In the genomic region with DNA sequence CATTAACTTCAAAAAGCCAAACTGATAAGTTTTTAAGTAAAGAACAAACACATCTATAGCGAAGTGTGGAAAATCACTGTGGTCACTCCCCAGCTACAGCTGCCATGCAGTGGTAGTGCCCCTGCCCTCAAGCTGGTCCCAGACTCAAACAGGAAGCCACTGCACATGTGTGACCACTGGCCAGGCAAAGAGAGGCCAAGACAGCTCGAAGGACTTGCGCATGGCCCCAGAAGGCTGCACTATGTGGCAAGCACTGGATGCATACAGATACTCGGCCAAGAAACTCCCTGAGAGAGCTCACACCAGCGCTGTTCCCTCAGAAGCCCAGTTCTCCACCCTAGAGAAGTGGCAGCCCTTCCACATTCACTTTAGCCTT, we compare ENCODE assay signal across 13 cellular contexts.
A peak's percentile ranks its signal among the peaks of the same experiment; 100 is the strongest.
DNase-seq lines count a peak whose midpoint lies in the region; ATAC-seq and TF ChIP-seq lines count a peak whose summit lies in the region.
"Had no signal": no experiment of that assay in that cellular context is flagged by ENCODE, and none has a peak within 500 bp of the region (broad histone marks: within the 10 kb centered on the region; RNA-seq: fewer than 3 reads in every experiment).

No MANE protein-coding gene starts in this region.

- no peak for TF ChIP-seq CTCF in OCI-LY1 (IDR thresholded peaks at IDR 0.05; ENCODE audit: low read length)
- no peak for TF ChIP-seq CTCF in endodermal cell (conservative IDR thresholded peaks at IDR 0.05)
- TF ChIP-seq CTCF in ovary (IDR thresholded peaks at IDR 0.05), result no peak

- 83 to 91% methylated on average over 5 of the region's 5 CpGs for WGBS in endodermal cell (ENCODE audit: insufficient coverage in 1 of 2, insufficient read length in 1 of 2), 2 experiments
- 54 to 70% (median 58%) methylated on average over 5 of the region's 5 CpGs for WGBS in ovary, 3 donors

- H3K9ac ChIP-seq in BLaER1 (peak overlapping the region; percentile 51), OCI-LY1 (ENCODE audit: low read length) (no peak overlapping the region), endodermal cell (ENCODE audit: extremely low read depth, low read length, poor library complexity, severe bottlenecking) (no peak overlapping the region)

- H3K27me3 ChIP-seq in BLaER1, result no peaks in the 10 kb centered on the region
- H3K27me3 ChIP-seq in OCI-LY1 (ENCODE audit: insufficient read depth, low read length), result no peaks in the 10 kb centered on the region
- H3K27me3 ChIP-seq in endodermal cell (ENCODE audit: control insufficient read depth, insufficient read depth, low read length, poor library complexity, severe bottlenecking), result no peaks in the 10 kb centered on the region
- H3K27me3 ChIP-seq in ovary, result no peaks in the 10 kb centered on the region
- H3K27me3 ChIP-seq: SJCRH30, tibial artery had no signal

- peaks cover 93% of the 10 kb centered on the region for H3K79me2 ChIP-seq in OCI-LY1 (ENCODE audit: insufficient read depth, low read length)

- H3K4me3 ChIP-seq in BLaER1, result no peak overlapping the region
- no peak overlapping the region for H3K4me3 ChIP-seq in OCI-LY1 (ENCODE audit: low read depth, low read length, poor library complexity, severe bottlenecking)
- H3K4me3 ChIP-seq in endodermal cell (ENCODE audit: low read length), result no peak overlapping the region
- H3K4me3 ChIP-seq in ovary, result no peak overlapping the region
- H3K4me3 ChIP-seq: lung, SJCRH30, tibial artery had no signal

- H3K36me3 ChIP-seq in BLaER1 (peaks cover 33% of the 10 kb centered on the region), OCI-LY1 (ENCODE audit: insufficient read depth, low read length) (no peaks in the 10 kb centered on the region), endodermal cell (ENCODE audit: control insufficient read depth, insufficient read depth, low read length) (no peaks in the 10 kb centered on the region), ovary (no peaks in the 10 kb centered on the region)
- H3K36me3 ChIP-seq: SJCRH30, tibial artery had no signal

- no peak overlapping the region for H2AFZ ChIP-seq in OCI-LY1 (ENCODE audit: low read length)

- peak overlapping the region; percentile 43; the same call in 1 of the 2 replicates for H3K27ac ChIP-seq in BLaER1
- H3K27ac ChIP-seq in OCI-LY1 (ENCODE audit: low read depth, low read length, poor library complexity, severe bottlenecking), result peak overlapping the region; percentile 6
- H3K27ac ChIP-seq in endodermal cell (ENCODE audit: low read depth, low read length), result peak overlapping the region; percentile 49
- no peak overlapping the region for H3K27ac ChIP-seq in ovary

- H3K4me1 ChIP-seq in BLaER1 (peaks cover 100% of the 10 kb centered on the region), OCI-LY1 (ENCODE audit: insufficient read depth, low read length, severe bottlenecking) (peaks cover 78% of the 10 kb centered on the region), endodermal cell (ENCODE audit: control insufficient read depth, insufficient read depth, low read length) (peaks cover 19% of the 10 kb centered on the region), ovary (ENCODE audit: insufficient read depth) (peaks cover 51% of the 10 kb centered on the region)

- no peaks in the 10 kb centered on the region for H3K9me3 Mint-ChIP-seq in endodermal cell
- no peaks in the 10 kb centered on the region for H3K9me3 Mint-ChIP-seq in naive thymus-derived CD8-positive, alpha-beta T cell

- no peaks in the 10 kb centered on the region for H3F3A ChIP-seq in OCI-LY1 (ENCODE audit: insufficient read depth, low read length)

- H4K20me1 ChIP-seq in BLaER1 (peaks cover 100% of the 10 kb centered on the region), OCI-LY1 (ENCODE audit: insufficient read depth, low read length) (no peaks in the 10 kb centered on the region)

- H3K27ac Mint-ChIP-seq in endodermal cell, result peak overlapping the region; percentile 77
- H3K27ac Mint-ChIP-seq in naive thymus-derived CD8-positive, alpha-beta T cell, result peak overlapping the region; percentile 84 to 97 (median 96)

- POLR2A ChIA-PET in naive thymus-derived CD8-positive, alpha-beta T cell (lab: Charles Lee), result interaction anchor here (0.5 to 1.7 kb wide), 10 partner anchors 12 to 127 kb away, joined by 3 to 8 read pairs (median 4); partner anchors contain the start of genes ANKRD11 and SPG7

- no peak overlapping the region for H3K4me3 Mint-ChIP-seq in endodermal cell
- peak overlapping the region; percentile 46 to 83 (median 68) for H3K4me3 Mint-ChIP-seq in naive thymus-derived CD8-positive, alpha-beta T cell

- ATAC-seq in naive thymus-derived CD8-positive, alpha-beta T cell, result no peak
- ATAC-seq in GM21390 (IDR thresholded peaks at IDR 0.05; ENCODE audit: unreplicated experiment) (no peak), GM19351 (IDR thresholded peaks at IDR 0.05; ENCODE audit: unreplicated experiment) (no peak)

- H3K36me3 Mint-ChIP-seq in endodermal cell (ENCODE audit: low read depth), result no peaks in the 10 kb centered on the region
- H3K36me3 Mint-ChIP-seq in naive thymus-derived CD8-positive, alpha-beta T cell, result peaks cover 0 to 4% (median 0%) of the 10 kb centered on the region in 3 donors

- H3K9me2 ChIP-seq in OCI-LY1 (ENCODE audit: low read depth, low read length), result no peaks in the 10 kb centered on the region

- intact Hi-C loops in ovary (cut with DNase I), result no loop called here

- H3K4me2 ChIP-seq in BLaER1 (peak overlapping the region; percentile 91), OCI-LY1 (ENCODE audit: low read length) (no peak overlapping the region)

- no peaks in the 10 kb centered on the region for H3K9me3 ChIP-seq in BLaER1
- H3K9me3 ChIP-seq in OCI-LY1 (ENCODE audit: low read length), result no peaks in the 10 kb centered on the region
- H3K9me3 ChIP-seq in endodermal cell (ENCODE audit: control insufficient read depth, low read length), result no peaks in the 10 kb centered on the region
- H3K9me3 ChIP-seq in ovary, result no peaks in the 10 kb centered on the region
- H3K9me3 ChIP-seq: SJCRH30, tibial artery had no signal

- H3K4me1 Mint-ChIP-seq in endodermal cell, result peaks cover 58% of the 10 kb centered on the region
- peaks cover 55 to 93% (median 90%) of the 10 kb centered on the region in 4 donors for H3K4me1 Mint-ChIP-seq in naive thymus-derived CD8-positive, alpha-beta T cell

- TF ChIP-seq EP300 in ovary (IDR thresholded peaks at IDR 0.05), result no peak

- TF ChIP-seq POLR2A in ovary (IDR thresholded peaks at IDR 0.05), result no peak

- H3K27me3 Mint-ChIP-seq in endodermal cell (ENCODE audit: insufficient read depth), result no peaks in the 10 kb centered on the region
- no peaks in the 10 kb centered on the region for H3K27me3 Mint-ChIP-seq in naive thymus-derived CD8-positive, alpha-beta T cell

- DNase-seq in endodermal cell (no peak), dermis blood vessel endothelial cell (no peak), ovary (no peak)
- no peak for DNase-seq in naive thymus-derived CD8-positive, alpha-beta T cell
- DNase-seq: DMS79; stimulated activated CD4-positive, alpha-beta T cell treated with anti-CD3 and anti-CD28 coated beads, Interleukin-1b, Interleukin-23, amount 100 ng/mL, for 48 hours had no signal

Comparison
In these comparisons a context has a peak if more than half of its experiments do, and no peak if none do; other contexts are left out.
1. H3K27ac ChIP-seq: peak in BLaER1 (single experiment), OCI-LY1 (single experiment) and endodermal cell (single experiment); none in ovary (0 of 2).